ENCODE assay signal across 13 cellular contexts in genomic region chr5:67809589-67809988, GRCh38.
DNase-seq lines count a peak whose midpoint lies in the region; ATAC-seq and TF ChIP-seq lines count a peak whose summit lies in the region.
"Had no signal": no experiment of that assay in that cellular context is flagged by ENCODE, and none has a peak within 500 bp of the region (broad histone marks: within the 10 kb centered on the region; RNA-seq: fewer than 3 reads in every experiment).

No MANE protein-coding gene starts in this region.

- peaks cover 2 to 5% (median 2%) of the 10 kb centered on the region in 3 donors for H3K27me3 Mint-ChIP-seq in immature natural killer cell (ENCODE audit: low read depth in 3 of 3)

- peaks cover 28 to 40% of the 10 kb centered on the region in 2 donors for H3K4me1 Mint-ChIP-seq in immature natural killer cell
- H3K4me1 Mint-ChIP-seq: activated CD4-positive, alpha-beta T cell treated with anti-CD3 and anti-CD28 coated beads, Interleukin-2, amount 10 ng/mL, durations not matched to agents 7 days and 5 days had no signal

- H3K27ac Mint-ChIP-seq in immature natural killer cell, result no peak overlapping the region
- H3K27ac Mint-ChIP-seq: activated CD4-positive, alpha-beta T cell treated with anti-CD3 and anti-CD28 coated beads, Interleukin-2, amount 10 ng/mL, durations not matched to agents 7 days and 5 days; progenitor cell of endocrine pancreas had no signal

- CTCF ChIA-PET in GM10248 (lab: Yijun Ruan, JAX), result no interaction called here

- H3K27me3 ChIP-seq in brain microvascular endothelial cell (replicated peaks), result no peaks in the 10 kb centered on the region
- H3K27me3 ChIP-seq: colonic mucosa had no signal

- H3K4me3 ChIP-seq in brain microvascular endothelial cell (ENCODE audit: low read depth, low read length), result no peak overlapping the region
- H3K4me3 ChIP-seq: colonic mucosa had no signal

- H3K36me3 ChIP-seq in brain microvascular endothelial cell (replicated peaks), result no peaks in the 10 kb centered on the region
- H3K36me3 ChIP-seq: colonic mucosa had no signal

- in situ Hi-C loops in brain microvascular endothelial cell (cut with HindIII; ENCODE audit: low pct_ligation_motif_present, low sequenced_read_pairs), result no loop called here

- peak overlapping the region in 1 of 5 donors; percentile 44 for H3K4me3 Mint-ChIP-seq in immature natural killer cell
- H3K4me3 Mint-ChIP-seq: activated CD4-positive, alpha-beta T cell treated with anti-CD3 and anti-CD28 coated beads, Interleukin-2, amount 10 ng/mL, durations not matched to agents 7 days and 5 days had no signal

- peak; percentile 13 for DNase-seq in GM10248 (ENCODE audit: extremely low spot score)
- peak; percentile 29 for DNase-seq in NCI-H1105 treated with DMSO at 0.1 percent for 48 hours (lab: John Stamatoyannopoulos, UW)
- DNase-seq in immature natural killer cell, result peak; percentile 36 to 50 (median 44)
- no peak for DNase-seq in pons (ENCODE audit: low spot score)
- no peak for DNase-seq in mesenteric fat pad (ENCODE audit: low spot score)
- no peak for DNase-seq in brain microvascular endothelial cell
- DNase-seq: activated CD4-positive, alpha-beta T cell treated with anti-CD3 and anti-CD28 coated beads, Interleukin-2, amount 10 ng/mL, durations not matched to agents 7 days and 5 days; activated gamma-delta T cell; colonic mucosa; stimulated activated CD4-positive, alpha-beta T cell treated with anti-CD3 and anti-CD28 coated beads, Interleukin-4, amount 100 ng/mL, for 4 hours had no signal

- ATAC-seq in GM21619 (IDR thresholded peaks at IDR 0.05; ENCODE audit: unreplicated experiment) (peak; percentile 37), GM21529 (IDR thresholded peaks at IDR 0.05; ENCODE audit: unreplicated experiment) (no peak)

- no peak overlapping the region for H3K27ac ChIP-seq in brain microvascular endothelial cell
- H3K27ac ChIP-seq: colonic mucosa had no signal

- H3K36me3 Mint-ChIP-seq in immature natural killer cell, result no peaks in the 10 kb centered on the region

- TF ChIP-seq CTCF in GM10248 (IDR thresholded peaks at IDR 0.05; ENCODE audit: control extremely low read depth, extremely low read depth, low read depth, missing control alignments) (no peak), brain microvascular endothelial cell (IDR thresholded peaks at IDR 0.05; ENCODE audit: low read depth, low read length, missing control alignments) (no peak)

- POLR2A ChIA-PET in GM10248 (lab: Yijun Ruan, JAX), result no interaction called here

- peaks cover 0 to 2% (median 0%) of the 10 kb centered on the region in 6 donors for H3K9me3 Mint-ChIP-seq in immature natural killer cell
- H3K9me3 Mint-ChIP-seq: activated CD4-positive, alpha-beta T cell treated with anti-CD3 and anti-CD28 coated beads, Interleukin-2, amount 10 ng/mL, durations not matched to agents 7 days and 5 days had no signal

Comparison
In these comparisons a context has a peak if more than half of its experiments do, and no peak if none do; other contexts are left out.
1. DNase-seq: peak in GM10248 (single experiment), NCI-H1105 treated with DMSO at 0.1 percent for 48 hours (single experiment) and immature natural killer cell (3 of 3); none in pons (single experiment), mesenteric fat pad (single experiment) and brain microvascular endothelial cell (single experiment).